In genomic region chr17:58352843-58353719, GRCh38 we compare ENCODE assay signal across 8 cellular contexts. TPM values are rescaled to one million over a fixed set of nuclear protein-coding genes. Genes with fewer than 3 reads are reported as not detected.
DNase-seq lines count a peak whose midpoint lies in the region; ATAC-seq and TF ChIP-seq lines count a peak whose summit lies in the region.

No MANE protein-coding gene starts in this region.

- H3K36me3 ChIP-seq in Panc1 (ENCODE audit: control insufficient read depth, insufficient read depth, low read length) = peaks cover 21% of the 10 kb centered on the region

- H3K4me1 ChIP-seq in Panc1 (ENCODE audit: control insufficient read depth, insufficient read depth, low read length) = peaks cover 10% of the 10 kb centered on the region

- peak; percentile 45 for DNase-seq in stimulated activated CD4-positive, alpha-beta T cell treated with anti-CD3 and anti-CD28 coated beads, Interleukin-1b, Interleukin-23, amount 100 ng/mL, for 48 hours
- no peak for DNase-seq in stimulated activated CD4-positive, alpha-beta T cell treated with anti-CD3 and anti-CD28 coated beads, Interleukin-4, amount 100 ng/mL, for 24 hours
- DNase-seq in Panc1 (ENCODE audit: low read depth, low spot score) = no peak
- peak in 7 of 61 donors; percentile 13 to 55 (median 34) for DNase-seq in caudate nucleus (lab: John Stamatoyannopoulos, UW)
- DNase-seq in kidney tubule cell (ENCODE audit: low spot score) = peak; percentile 25
- DNase-seq in stimulated activated naive CD8-positive, alpha-beta T cell treated with anti-CD3 and anti-CD28 coated beads, Interleukin-15, Interleukin-2, amounts not matched to agents 100 U/mL and 50 U/mL, for 24 hours = peak; percentile 51
- DNase-seq in NCI-H2081 treated with DMSO at 0.1 percent for 48 hours (lab: John Stamatoyannopoulos, UW) = no peak

- ATAC-seq in Panc1 (no peak), HG03571 (IDR thresholded peaks at IDR 0.05; ENCODE audit: unreplicated experiment) (no peak)
- no peak for ATAC-seq in stimulated activated naive CD8-positive, alpha-beta T cell treated with anti-CD3 and anti-CD28 coated beads, Interleukin-15, Interleukin-2, amounts not matched to agents 100 U/mL and 50 U/mL, for 24 hours

- CTCF ChIA-PET in Panc1 (lab: Charles Lee) = interaction anchor here (0.6 to 1.0 kb wide), 2 partner anchors 10 to 36 kb away, joined by 3 to 4 read pairs; no protein-coding TSS in a partner anchor

- peak overlapping the region; percentile 98 to 99 for H3K4me3 ChIP-seq in Panc1 (ENCODE audit: low read depth in 2 of 2, low read length in 2 of 2)

- no peak for TF ChIP-seq CTCF in Panc1 (IDR thresholded peaks at IDR 0.05)

- BruUV-seq in Panc1 (replicated peaks; lab: Mats Ljungman, UMichigan) = no TSS peak

- in situ Hi-C loops in Panc1 (cut with HindIII; ENCODE audit: low pct_unique_long_range_greater_than_20kb, low sequenced_read_pairs) = no loop called here

- no peaks in the 10 kb centered on the region for H3K9me3 ChIP-seq in Panc1 (ENCODE audit: control insufficient read depth, insufficient read depth, low read depth, low read length)

- POLR2A ChIA-PET in Panc1 (lab: Charles Lee) = no interaction called here

- no peaks in the 10 kb centered on the region for H3K27me3 ChIP-seq in Panc1 (ENCODE audit: control insufficient read depth, insufficient read depth, low read length)

- H3K27ac ChIP-seq in Panc1 (ENCODE audit: low read length) (peak overlapping the region; percentile 90), caudate nucleus (ENCODE audit: low read depth, low read length) (peak overlapping the region; percentile 82)

- intact Hi-C loops in Panc1 (cut with micrococcal nuclease; ENCODE audit: unreplicated experiment) = no loop called here

RNA-seq across cellular contexts. Expression of gene SUPT4H1, which starts 1.1 kb away (rescaled TPM):
- total RNA-seq in Panc1 (2021; ENCODE audit: unreplicated experiment) = 53.8 TPM
- 76.4 TPM for polyA plus RNA-seq in Panc1 (2012; ENCODE audit: insufficient read length)

RNA-seq across cellular contexts. Expression of gene TSPOAP1, which starts 24.5 kb away (rescaled TPM):
- total RNA-seq in Panc1 (2021; ENCODE audit: unreplicated experiment) = 0.05 TPM
- polyA plus RNA-seq in Panc1 (2012; ENCODE audit: insufficient read length) = 0.05 TPM

Comparison
In these comparisons a context has a peak if more than half of its experiments do, and no peak if none do; other contexts are left out.
1. DNase-seq: peak in stimulated activated CD4-positive, alpha-beta T cell treated with anti-CD3 and anti-CD28 coated beads, Interleukin-1b, Interleukin-23, amount 100 ng/mL, for 48 hours (single experiment), kidney tubule cell (single experiment) and stimulated activated naive CD8-positive, alpha-beta T cell treated with anti-CD3 and anti-CD28 coated beads, Interleukin-15, Interleukin-2, amounts not matched to agents 100 U/mL and 50 U/mL, for 24 hours (single experiment); none in stimulated activated CD4-positive, alpha-beta T cell treated with anti-CD3 and anti-CD28 coated beads, Interleukin-4, amount 100 ng/mL, for 24 hours (single experiment), Panc1 (single experiment) and NCI-H2081 treated with DMSO at 0.1 percent for 48 hours (single experiment).